Comparison of ENCODE assay signal across 8 cellular contexts in genomic region chr4:139555073-139555704, GRCh38. TPM values are rescaled to one million over a fixed set of nuclear protein-coding genes. Genes with fewer than 3 reads are reported as not detected.
DNase-seq lines count a peak whose midpoint lies in the region; ATAC-seq, FAIRE-seq and TF ChIP-seq lines count a peak whose summit lies in the region.

No MANE protein-coding gene starts in this region.

- H3K4me3 Mint-ChIP-seq in astrocyte (ENCODE audit: unreplicated experiment) (peak overlapping the region; percentile 91), progenitor cell of endocrine pancreas (ENCODE audit: low read depth) (peak overlapping the region; percentile 86)

- peak overlapping the region; percentile 96 for H2AFZ ChIP-seq in astrocyte (ENCODE audit: low read depth, low read length)

- H3K4me1 ChIP-seq in astrocyte (ENCODE audit: insufficient read depth, low read length): peaks cover 40% of the 10 kb centered on the region
- peaks cover 0 to 67% of the 10 kb centered on the region in 2 donors for H3K4me1 ChIP-seq in right atrium auricular region

- peaks cover 61% of the 10 kb centered on the region for H3K79me2 ChIP-seq in astrocyte (ENCODE audit: insufficient read depth, low read length)

- H3K27me3 Mint-ChIP-seq in astrocyte (ENCODE audit: low read depth, unreplicated experiment) (peaks cover 13% of the 10 kb centered on the region), progenitor cell of endocrine pancreas (peaks cover 22% of the 10 kb centered on the region)

- no peaks in the 10 kb centered on the region for H3K9me3 Mint-ChIP-seq in astrocyte (ENCODE audit: unreplicated experiment)
- H3K9me3 Mint-ChIP-seq in progenitor cell of endocrine pancreas (ENCODE audit: low read depth): no peaks in the 10 kb centered on the region

- H3K27ac ChIP-seq in astrocyte (ENCODE audit: low read depth, low read length) (peak overlapping the region; percentile 85), right atrium auricular region (peak overlapping the region; percentile 94 to 98)

- H3K4me2 ChIP-seq in astrocyte (ENCODE audit: low read length): peak overlapping the region; percentile 98

- H3K36me3 Mint-ChIP-seq in astrocyte (ENCODE audit: low read depth, unreplicated experiment) (peaks cover 3% of the 10 kb centered on the region), progenitor cell of endocrine pancreas (ENCODE audit: insufficient read depth) (no peaks in the 10 kb centered on the region)

- H3K9ac ChIP-seq in astrocyte (ENCODE audit: low read length): peak overlapping the region; percentile 96

- DNase-seq in EL (peak; percentile 92), NCI-H1694 treated with DMSO at 0.1 percent for 48 hours (lab: John Stamatoyannopoulos, UW) (peak; percentile 65), T1000 (lab: John Stamatoyannopoulos, UW) (peak; percentile 54), astrocyte (ENCODE audit: low read depth) (peak; percentile 86), right atrium auricular region (ENCODE audit: low spot score) (peak; percentile 93), progenitor cell of endocrine pancreas (ENCODE audit: low spot score, unreplicated experiment) (peak; percentile 75), ureter (ENCODE audit: low spot score) (peak; percentile 89)

- H3K4me1 Mint-ChIP-seq in astrocyte (ENCODE audit: low read depth, unreplicated experiment): peaks cover 41% of the 10 kb centered on the region
- peaks cover 58% of the 10 kb centered on the region for H3K4me1 Mint-ChIP-seq in progenitor cell of endocrine pancreas (ENCODE audit: low read depth)

- H3K36me3 ChIP-seq in astrocyte (ENCODE audit: insufficient read depth, low read length) (no peaks in the 10 kb centered on the region), right atrium auricular region (no peaks in the 10 kb centered on the region)

- ATAC-seq in HG02588 (IDR thresholded peaks at IDR 0.05; ENCODE audit: unreplicated experiment): peak; percentile 34

- FAIRE-seq in astrocyte (lab: Jason Lieb, UNC): no peak

- H3K27me3 ChIP-seq in astrocyte (ENCODE audit: insufficient read depth, low read length): peaks cover 23% of the 10 kb centered on the region
- H3K27me3 ChIP-seq in right atrium auricular region: no peaks in the 10 kb centered on the region

- H3K27ac Mint-ChIP-seq in astrocyte (ENCODE audit: unreplicated experiment) (peak overlapping the region; percentile 93), progenitor cell of endocrine pancreas (peak overlapping the region; percentile 97)

- TF ChIP-seq CTCF in astrocyte (IDR thresholded peaks at IDR 0.05; ENCODE audit: insufficient read depth, low read depth, low read length) (no peak), right atrium auricular region (IDR thresholded peaks at IDR 0.05) (no peak), progenitor cell of endocrine pancreas (IDR thresholded peaks at IDR 0.05; ENCODE audit: unreplicated experiment) (no peak)

- peak overlapping the region; percentile 88 for H3K4me3 ChIP-seq in astrocyte (ENCODE audit: insufficient read depth, low read depth, low read length)
- H3K4me3 ChIP-seq in right atrium auricular region: peak overlapping the region; percentile 79 to 80

- H3K9me3 ChIP-seq in astrocyte (ENCODE audit: insufficient read depth, low read depth, low read length) (no peaks in the 10 kb centered on the region), right atrium auricular region (no peaks in the 10 kb centered on the region)

- H4K20me1 ChIP-seq in astrocyte (ENCODE audit: insufficient read depth, low read length): peaks cover 33% of the 10 kb centered on the region

RNA-seq across cellular contexts. Expression of gene SETD7, which starts 0.8 kb away (rescaled TPM):
- total RNA-seq in astrocyte: 51.4 and 55.0 TPM in 2 replicates
- 10 to 100 TPM; 51.8 to 69.5 TPM for total RNA-seq in right atrium auricular region
- total RNA-seq in progenitor cell of endocrine pancreas: 11.9 and 13.8 TPM in 2 replicates
- 34.9 TPM for total RNA-seq in ureter

Comparison
In these comparisons a context has a peak if more than half of its experiments do, and no peak if none do; other contexts are left out.
1. Peak in every context shown above with its lines: DNase-seq, ATAC-seq, H3K4me3 ChIP-seq and H3K27ac ChIP-seq.